8 cellular contexts compared by ENCODE assay signal in genomic region chr18:76821356-76821874, GRCh38. TPM values are rescaled to one million over a fixed set of nuclear protein-coding genes. Genes with fewer than 3 reads are reported as not detected.
DNase-seq lines count a peak whose midpoint lies in the region; ATAC-seq and TF ChIP-seq lines count a peak whose summit lies in the region.

No MANE protein-coding gene starts in this region.

- H3K27me3 Mint-ChIP-seq in T-cell = no peaks in the 10 kb centered on the region

- no peak for DNase-seq in AG04450 (ENCODE audit: low read depth, low spot score)
- peak in 2 of 34 experiments; percentile 6 to 18 for DNase-seq in T-cell
- no peak for DNase-seq in esophagus squamous epithelium (lab: John Stamatoyannopoulos, UW)
- no peak for DNase-seq in psoas muscle

- peaks cover 0 to under 1% (median 0%) of the 10 kb centered on the region in 3 donors for H3K36me3 ChIP-seq in esophagus squamous epithelium
- peaks cover 0 to 6% of the 10 kb centered on the region in 2 donors for H3K36me3 ChIP-seq in psoas muscle (ENCODE audit: insufficient read depth in 1 of 2, low read depth in 1 of 2)

- H3K36me3 Mint-ChIP-seq in T-cell = peaks cover 8% of the 10 kb centered on the region

- peak overlapping the region; percentile 96 for H3K4me3 ChIP-seq in AG04450 (ENCODE audit: low read depth, low read length)
- peak overlapping the region; percentile 84 to 91 (median 86) for H3K4me3 ChIP-seq in esophagus squamous epithelium
- peak overlapping the region; percentile 98 for H3K4me3 ChIP-seq in psoas muscle

- no peaks in the 10 kb centered on the region for H3K9me3 Mint-ChIP-seq in T-cell

- peaks cover 18 to 45% (median 22%) of the 10 kb centered on the region in 3 donors for H3K4me1 ChIP-seq in esophagus squamous epithelium
- H3K4me1 ChIP-seq in psoas muscle = peaks cover 21% of the 10 kb centered on the region

- H3K27ac ChIP-seq in AG04450 (ENCODE audit: low read depth, low read length) (peak overlapping the region; percentile 80), esophagus squamous epithelium (peak overlapping the region; percentile 90 to 100 (median 96)), psoas muscle (peak overlapping the region; percentile 97)

- no peak for TF ChIP-seq POLR2A in esophagus squamous epithelium (IDR thresholded peaks at IDR 0.05)

- POLR2A ChIA-PET in AG04450 (lab: Yijun Ruan, JAX) = no interaction called here
- POLR2A ChIA-PET in T-cell (lab: Charles Lee) = interaction anchor here in 1 of 2 donors (0.8 kb wide), 1 partner anchor 100 kb away, joined by 4 read pairs; no protein-coding TSS in a partner anchor

- 0 to 1% methylated on average over 12 of the region's 12 CpGs for WGBS in esophagus squamous epithelium, 2 donors
- 0 to 1% (median 1%) methylated on average over 12 of the region's 12 CpGs for WGBS in psoas muscle, 3 donors

- peaks cover 51 to 58% (median 51%) of the 10 kb centered on the region in 3 donors for H3K4me1 Mint-ChIP-seq in T-cell

- TF ChIP-seq CTCF in AG04450 (IDR thresholded peaks at IDR 0.05; ENCODE audit: low read depth, low read length) (no peak), esophagus squamous epithelium (IDR thresholded peaks at IDR 0.05) (no peak), psoas muscle (IDR thresholded peaks at IDR 0.05) (no peak)

- H3K27me3 ChIP-seq in AG04450 (ENCODE audit: control insufficient read depth, insufficient read depth, low read length) (no peaks in the 10 kb centered on the region), esophagus squamous epithelium (no peaks in the 10 kb centered on the region), psoas muscle (ENCODE audit: insufficient read depth in 3 of 3, low read length in 2 of 3) (no peaks in the 10 kb centered on the region)

- CTCF ChIA-PET in AG04450 (lab: Charles Lee) = interaction anchor here (0.5 to 11.9 kb wide), 3 partner anchors 12 to 1881 kb away, joined by 4 to 165 read pairs (median 5); no protein-coding TSS in a partner anchor
- CTCF ChIA-PET in T-cell (lab: Charles Lee) = interaction anchor here (0.6 to 3.3 kb wide), 3 partner anchors 18 to 135 kb away, joined by 3 to 27 read pairs (median 6); no protein-coding TSS in a partner anchor

- H3K9me3 ChIP-seq in AG04450 (ENCODE audit: control insufficient read depth, insufficient read depth, low read length) (peaks cover 2% of the 10 kb centered on the region; the same call in 1 of the 2 replicates), esophagus squamous epithelium (no peaks in the 10 kb centered on the region), psoas muscle (no peaks in the 10 kb centered on the region)

- ATAC-seq in GM19467 (IDR thresholded peaks at IDR 0.05; ENCODE audit: unreplicated experiment) (peak; percentile 13), T-cell (replicated peaks in 1 of 4) (no peak), psoas muscle (peak in 3 of 4 donors; percentile 35 to 62 (median 38)), HG02970 (IDR thresholded peaks at IDR 0.05; ENCODE audit: low FRiP score, unreplicated experiment) (no peak), HG03457 (IDR thresholded peaks at IDR 0.05; ENCODE audit: unreplicated experiment) (no peak), HG02759 (IDR thresholded peaks at IDR 0.05; ENCODE audit: unreplicated experiment) (no peak)

- H3K4me3 Mint-ChIP-seq in T-cell = peak overlapping the region; percentile 89 to 93 (median 90)

- H3K27ac Mint-ChIP-seq in T-cell = peak overlapping the region; percentile 91 to 94

- intact Hi-C loops in esophagus squamous epithelium (cut with DNase I) = loop anchor here (10.0 kb wide), 1 partner anchor 1617 kb away; the partner anchor contains the start of gene PTGR3
- intact Hi-C loops in psoas muscle (cut with DNase I) = no loop called here

RNA-seq across cellular contexts. Expression of gene ZNF236, which starts 0.9 kb away (rescaled TPM):
- polyA plus RNA-seq in AG04450 (2011; rRNA removed) (5.3 and 5.5 TPM in 2 replicates), psoas muscle (1 to 10 TPM in 2 of 3 donors, under 1 TPM in 1; 0.76 to 2.8 (median 1.5) TPM)
- polyA minus RNA-seq in AG04450 (2011; rRNA and poly(A)+ RNA removed) = 20.8 and 23.3 TPM in 2 replicates
- total RNA-seq in T-cell (10 to 100 TPM; 24.6 to 33.3 (median 28.4) TPM), esophagus squamous epithelium (10 to 100 TPM in 3 of 4 donors, 1 to 10 TPM in 1; 6.2 to 16.5 (median 10.7) TPM), psoas muscle (1 to 10 TPM; 7.5 to 9.4 (median 7.9) TPM)

Comparison
In these comparisons a context has a peak if more than half of its experiments do, and no peak if none do; other contexts are left out.
1. ATAC-seq: peak in GM19467 (single experiment) and psoas muscle (3 of 4); none in T-cell (0 of 4), HG02970 (single experiment), HG03457 (single experiment) and HG02759 (single experiment).
2. Peak in every context shown above with its lines, with median percentiles within 50 percentile points of each other: H3K27ac ChIP-seq and H3K4me3 ChIP-seq.